Comparison of ENCODE assay signal across 1 cellular context in the genomic region with DNA sequence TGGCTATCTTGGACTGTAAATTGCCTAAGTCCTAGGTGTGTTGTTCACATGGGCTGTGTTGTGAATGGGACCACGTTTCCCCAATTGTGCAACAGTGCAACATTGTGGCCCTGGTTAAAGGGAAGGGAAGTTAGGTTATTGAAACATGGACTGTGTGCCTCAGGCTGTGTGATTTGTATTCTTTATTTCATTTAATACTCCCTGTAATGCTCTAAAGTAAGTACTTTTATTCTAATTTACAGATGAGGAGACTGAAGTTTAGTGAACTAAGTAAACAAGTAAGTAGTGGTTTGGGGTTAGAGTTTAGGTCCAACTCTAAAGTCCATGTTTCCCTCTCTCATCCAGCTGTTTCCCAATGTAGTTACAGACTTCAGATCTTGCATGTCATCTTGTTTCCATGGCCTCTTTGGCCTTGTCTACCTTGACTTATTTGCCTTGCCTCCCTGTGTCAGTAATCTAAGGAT.
A peak's percentile ranks its signal among the peaks of the same experiment; 100 is the strongest.
TF ChIP-seq lines count a peak whose summit lies in the region.

No MANE protein-coding gene starts in this region.

TF ChIP-seq in liver, 16 proteins besides CTCF, POLR2A, EP300 and RAD21 (continued from another document):
- TF ChIP-seq ZBTB33 (IDR thresholded peaks at IDR 0.05) (peak; percentile 67), JUND (IDR thresholded peaks at IDR 0.05) (peak; percentile 63 to 73), HNF4G (IDR thresholded peaks at IDR 0.05) (peak; percentile 93)
- TF ChIP-seq, protein P1, sequence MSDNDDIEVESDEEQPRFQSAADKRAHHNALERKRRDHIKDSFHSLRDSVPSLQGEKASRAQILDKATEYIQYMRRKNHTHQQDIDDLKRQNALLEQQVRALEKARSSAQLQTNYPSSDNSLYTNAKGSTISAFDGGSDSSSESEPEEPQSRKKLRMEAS (IDR thresholded peaks at IDR 0.05), result peak; percentile 60
- TF ChIP-seq, protein P2, sequence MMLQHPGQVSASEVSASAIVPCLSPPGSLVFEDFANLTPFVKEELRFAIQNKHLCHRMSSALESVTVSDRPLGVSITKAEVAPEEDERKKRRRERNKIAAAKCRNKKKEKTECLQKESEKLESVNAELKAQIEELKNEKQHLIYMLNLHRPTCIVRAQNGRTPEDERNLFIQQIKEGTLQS (IDR thresholded peaks at IDR 0.05), result no peak
